ENCODE assay signal across 22 cellular contexts in the genomic region with DNA sequence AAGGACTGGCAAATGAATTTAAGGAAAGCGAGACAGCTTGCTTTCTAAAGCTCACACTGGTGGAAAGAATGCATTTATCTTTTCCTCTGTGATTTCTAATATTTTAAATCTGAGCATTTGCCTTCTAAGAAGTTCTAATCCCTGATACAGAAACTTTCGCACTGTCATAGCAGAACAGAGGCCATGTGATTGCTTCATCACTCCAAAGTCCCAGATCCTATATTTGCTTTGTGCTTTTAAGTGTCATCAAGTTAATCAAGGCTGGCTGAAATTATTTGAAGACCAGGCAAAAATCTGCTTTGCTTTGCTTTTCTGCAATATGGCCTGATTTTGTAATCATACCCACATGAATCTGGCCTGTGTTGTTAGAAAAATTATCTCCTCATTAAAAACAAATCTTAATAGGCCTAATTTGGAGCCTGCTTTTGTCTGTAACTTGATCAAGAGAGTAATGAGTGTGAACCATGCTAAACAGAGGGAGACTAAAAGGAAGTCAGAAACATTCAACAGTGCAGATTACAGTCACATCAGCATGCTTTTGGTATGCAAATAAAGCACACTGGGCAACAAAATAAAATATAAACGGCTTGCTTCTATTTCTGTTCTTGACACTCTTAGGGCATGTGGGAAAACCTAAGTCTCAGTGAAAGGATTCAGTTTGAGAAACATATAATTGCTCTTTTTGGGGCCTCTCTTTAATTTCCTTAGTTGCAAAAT.
"Had no signal": no experiment of that assay in that cellular context is flagged by ENCODE, and none has a peak within 500 bp of the region (broad histone marks: within the 10 kb centered on the region; RNA-seq: fewer than 3 reads in every experiment).

No MANE protein-coding gene starts in this region.

- H3K4me3 Mint-ChIP-seq: endodermal cell; naive thymus-derived CD4-positive, alpha-beta T cell; T-helper 2 cell treated with Interferon-gamma antibody and Interleukin-4, amounts not matched to agents 5 μg/mL and 100 μg/mL, for 36 hours had no signal

- FAIRE-seq: keratinocyte had no signal

- H3K9me3 Mint-ChIP-seq: endodermal cell had no signal

- H3K9me3 ChIP-seq: gastroesophageal sphincter, lower lobe of right lung had no signal

- H3K4me3 ChIP-seq: cardiac muscle cell, dorsolateral prefrontal cortex, gastroesophageal sphincter, lower lobe of right lung, transverse colon had no signal

- H3K27me3 ChIP-seq: cardiac muscle cell, gastroesophageal sphincter, transverse colon had no signal

- H3K27ac ChIP-seq: cardiac muscle cell, gastroesophageal sphincter, lower lobe of right lung had no signal

- H3K36me3 ChIP-seq: cardiac muscle cell, lower lobe of right lung, transverse colon had no signal

- H3K4me1 ChIP-seq: gastroesophageal sphincter had no signal

- H3K4me1 Mint-ChIP-seq: naive thymus-derived CD4-positive, alpha-beta T cell had no signal

- DNase-seq: activated CD4-positive, alpha-beta T cell treated with anti-CD3 and anti-CD28 coated beads, Interleukin-2, amount 50 U/mL, for 48 hours; activated CD4-positive, CD25-positive, alpha-beta regulatory T cell treated with anti-CD3 and anti-CD28 coated beads, Interleukin-2, amount 50 U/mL, for 72 hours; activated naive CD4-positive, alpha-beta T cell treated with anti-CD3 and anti-CD28 coated beads, Interleukin-2, amount 50 U/mL, for 16 hours; activated T-cell treated with anti-CD3 and anti-CD28 coated beads, Interleukin-2, amount 50 U/mL, for 1 hour; dorsolateral prefrontal cortex; endodermal cell; erythroblast; lower lobe of right lung; naive thymus-derived CD4-positive, alpha-beta T cell; nucleus accumbens; posterior cingulate gyrus; retina; stimulated activated CD4-positive, alpha-beta T cell treated with anti-CD3 and anti-CD28 coated beads, Interleukin-4, amount 100 ng/mL, for 4 hours; stimulated activated CD8-positive, alpha-beta memory T cell treated with anti-CD3 and anti-CD28 coated beads, Interleukin-4, amount 100 ng/mL, for 48 hours; stimulated activated naive CD4-positive, alpha-beta T cell treated with Interleukin-2 at 50 U/mL for 16 hours; substantia nigra; SW 1271; transverse colon had no signal

- H3K27ac Mint-ChIP-seq: endodermal cell; naive thymus-derived CD4-positive, alpha-beta T cell; T-helper 2 cell treated with Interferon-gamma antibody and Interleukin-4, amounts not matched to agents 5 μg/mL and 100 μg/mL, for 36 hours had no signal
